Comparison of ENCODE assay signal across 25 cellular contexts in the genomic region with DNA sequence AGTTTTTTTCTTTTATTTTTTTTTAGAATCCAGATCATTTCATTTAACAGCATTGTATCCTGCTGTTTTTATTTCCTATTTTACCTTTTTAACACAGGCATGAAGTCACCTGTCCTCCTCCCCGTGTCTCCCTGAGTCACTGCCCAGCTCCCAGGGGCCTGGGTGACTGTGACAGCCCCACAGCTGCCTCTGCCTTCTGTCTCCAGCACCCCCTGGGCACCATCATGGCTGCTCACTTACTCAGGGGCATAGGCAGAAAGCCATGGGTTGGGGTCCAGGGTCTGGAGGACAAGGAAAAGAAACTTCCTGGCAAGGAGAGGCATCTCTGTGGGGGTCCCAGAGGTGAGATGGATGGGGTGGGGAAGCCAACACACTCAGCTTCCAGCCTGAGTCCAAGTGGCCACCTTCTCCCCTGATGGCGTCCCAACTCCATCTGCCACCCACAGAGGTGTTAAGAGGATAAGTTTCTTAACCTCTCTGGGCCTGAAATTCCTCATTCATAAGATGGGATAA. TPM values are rescaled to one million over a fixed set of nuclear protein-coding genes. Genes with fewer than 3 reads are reported as not detected.
DNase-seq lines count a peak whose midpoint lies in the region; ATAC-seq lines count a peak whose summit lies in the region.
"Had no signal": no experiment of that assay in that cellular context is flagged by ENCODE, and none has a peak within 500 bp of the region (broad histone marks: within the 10 kb centered on the region; RNA-seq: fewer than 3 reads in every experiment).

No MANE protein-coding gene starts in this region.

- no peak overlapping the region for H3K4me3 ChIP-seq in Karpas-422 (ENCODE audit: low read length)
- H3K4me3 ChIP-seq in endocrine pancreas (ENCODE audit: control insufficient read depth, insufficient read depth, low read length): no peak overlapping the region
- H3K4me3 ChIP-seq: breast epithelium, GM12878, stomach, tibial artery had no signal

- H3K36me3 ChIP-seq in Karpas-422 (ENCODE audit: insufficient read depth, low read length): no peaks in the 10 kb centered on the region
- no peaks in the 10 kb centered on the region for H3K36me3 ChIP-seq in endocrine pancreas (ENCODE audit: control insufficient read depth, insufficient read depth, low read length)
- H3K36me3 ChIP-seq: breast epithelium, stomach, tibial artery had no signal

- peaks cover 42% of the 10 kb centered on the region for H4K20me1 ChIP-seq in Karpas-422 (ENCODE audit: insufficient read depth, low read depth, low read length)

- H3K27me3 ChIP-seq in Karpas-422 (ENCODE audit: low read length) (no peaks in the 10 kb centered on the region), endocrine pancreas (ENCODE audit: control insufficient read depth, insufficient read depth, low read length) (no peaks in the 10 kb centered on the region)
- H3K27me3 ChIP-seq: breast epithelium had no signal

- no peak overlapping the region for H3K27ac ChIP-seq in Karpas-422 (ENCODE audit: low read length)
- H3K27ac ChIP-seq: breast epithelium, stomach, tibial artery had no signal

- H3K4me1 ChIP-seq in Karpas-422 (ENCODE audit: low read length): no peaks in the 10 kb centered on the region
- H3K4me1 ChIP-seq in endocrine pancreas (ENCODE audit: control insufficient read depth, insufficient read depth, low read length): peaks cover 23% of the 10 kb centered on the region
- H3K4me1 ChIP-seq: breast epithelium, stomach, tibial artery had no signal

- H3K4me2 ChIP-seq in Karpas-422 (ENCODE audit: low read depth, low read length, poor library complexity, severe bottlenecking): no peak overlapping the region

- intact Hi-C loops in sciatic nerve (cut with DNase I): no loop called here

- no peak overlapping the region for H2AFZ ChIP-seq in Karpas-422 (ENCODE audit: low read length)

- ATAC-seq in sciatic nerve (no peak), GM19035 (IDR thresholded peaks at IDR 0.05; ENCODE audit: unreplicated experiment) (no peak)
- ATAC-seq: activated CD8-positive, alpha-beta T cell treated with anti-CD3 and anti-CD28 coated beads for 36 hours; activated T-helper 17 cell treated with anti-CD3 and anti-CD28 coated beads, Interleukin-2, amount 50 U/mL, for 72 hours; GM12878; left ventricle myocardium superior; naive thymus-derived CD4-positive, alpha-beta T cell; T-helper 17 cell had no signal

- no peaks in the 10 kb centered on the region for H3K9me2 ChIP-seq in Karpas-422 (replicated peaks; ENCODE audit: insufficient read depth, low read length)

- H3K79me2 ChIP-seq in Karpas-422 (ENCODE audit: low read length): no peaks in the 10 kb centered on the region

- H3K9me3 ChIP-seq in Karpas-422 (ENCODE audit: low read length): no peaks in the 10 kb centered on the region
- H3K9me3 ChIP-seq in endocrine pancreas (ENCODE audit: control insufficient read depth, low read length): no peaks in the 10 kb centered on the region
- H3K9me3 ChIP-seq: breast epithelium, stomach, tibial artery had no signal

- no peak overlapping the region for H3K9ac ChIP-seq in Karpas-422 (ENCODE audit: low read length)
- peak overlapping the region; percentile 42 for H3K9ac ChIP-seq in endocrine pancreas (ENCODE audit: control insufficient read depth, insufficient read depth, low read length)

- peak; percentile 44 for DNase-seq in NCI-H1694 (lab: John Stamatoyannopoulos, UW)
- no peak for DNase-seq in NCI-H1694 treated with DMSO at 0.1 percent for 48 hours (lab: John Stamatoyannopoulos, UW)
- peak; percentile 64 for DNase-seq in COLO668 (lab: John Stamatoyannopoulos, UW; ENCODE audit: unreplicated experiment)
- peak; percentile 59 for DNase-seq in Karpas-422
- no peak for DNase-seq in sciatic nerve (ENCODE audit: low spot score)
- DNase-seq in MV-4-11 (lab: John Stamatoyannopoulos, UW): no peak
- DNase-seq: activated CD8-positive, alpha-beta T cell treated with anti-CD3 and anti-CD28 coated beads for 36 hours; amygdala; effector CD4-positive, alpha-beta T cell; EL; islet precursor cell; left ventricle myocardium superior; midbrain; naive thymus-derived CD4-positive, alpha-beta T cell; NCI-H510A; occipital lobe; stomach; T-helper 17 cell; tibial artery had no signal

RNA-seq across cellular contexts. Expression of a gene that starts 25.3 kb away (rescaled TPM):
- 5.0 and 8.4 TPM in 2 replicates for total RNA-seq in Karpas-422 (2014; rRNA removed; shearing (Covaris generic); ENCODE audit: low replicate concordance)
- not detected for total RNA-seq in sciatic nerve
- total RNA-seq: pulmonary artery endothelial cell had no signal

Comparison
In these comparisons a context has a peak if more than half of its experiments do, and no peak if none do; other contexts are left out.
1. DNase-seq: peak in NCI-H1694 (single experiment), COLO668 (single experiment) and Karpas-422 (single experiment); none in NCI-H1694 treated with DMSO at 0.1 percent for 48 hours (single experiment), sciatic nerve (single experiment) and MV-4-11 (single experiment).